Comparison of ENCODE assay signal across 18 cellular contexts in genomic region chr22:32765117-32765618, GRCh38. TPM values are rescaled to one million over a fixed set of nuclear protein-coding genes. Genes with fewer than 3 reads are reported as not detected.
DNase-seq lines count a peak whose midpoint lies in the region; ATAC-seq and TF ChIP-seq lines count a peak whose summit lies in the region.
"Had no signal": no experiment of that assay in that cellular context is flagged by ENCODE, and none has a peak within 500 bp of the region (broad histone marks: within the 10 kb centered on the region; RNA-seq: fewer than 3 reads in every experiment).

No MANE protein-coding gene starts in this region.

- H2BK120ac ChIP-seq in IMR-90 (ENCODE audit: low read depth, low read length) = peak overlapping the region; percentile 86; the same call in 1 of the 2 replicates

- peaks cover 21% of the 10 kb centered on the region for H3K9me1 ChIP-seq in IMR-90 (ENCODE audit: insufficient read depth, low read length)

- H3K4me1 ChIP-seq in IMR-90 (ENCODE audit: control insufficient read depth, insufficient read depth, low read length) (peaks cover 23% of the 10 kb centered on the region), stomach (peaks cover 0 to 23% (median 12%) of the 10 kb centered on the region in 4 donors)

- H3K9me3 ChIP-seq in IMR-90 (ENCODE audit: control insufficient read depth, insufficient read depth, low read length) (peaks cover 2% of the 10 kb centered on the region), stomach (peaks cover 0 to 8% (median 2%) of the 10 kb centered on the region in 4 donors)

- H2AK9ac ChIP-seq in IMR-90 (replicated peaks; ENCODE audit: low read depth, low read length, poor library complexity) = no peak overlapping the region

- TF ChIP-seq CTCF in IMR-90 (conservative IDR thresholded peaks at IDR 0.05; ENCODE audit: low read depth, low read length) (no peak), mesothelial cell of epicardium (IDR thresholded peaks at IDR 0.05; ENCODE audit: unreplicated experiment) (no peak), stomach (IDR thresholded peaks at IDR 0.05) (no peak)

- peak overlapping the region; percentile 92 for H2BK20ac ChIP-seq in IMR-90 (ENCODE audit: low read depth, low read length)

- H3K27ac ChIP-seq in IMR-90 (ENCODE audit: insufficient read depth, low read length) (peak overlapping the region; percentile 29; the same call in 1 of the 2 replicates), stomach (peak overlapping the region in 4 of 5 donors; percentile 61 to 77 (median 70))

- H3K4me3 Mint-ChIP-seq in dendritic cell treated with granulocyte-macrophage colony-stimulating factor and Interleukin-4, amounts not matched to agents 40 ng/mL and 50 ng/mL, for 4 days = no peak overlapping the region
- no peak overlapping the region for H3K4me3 Mint-ChIP-seq in mesothelial cell of epicardium
- H3K4me3 Mint-ChIP-seq: activated CD8-positive, alpha-beta T cell treated with anti-CD3 and anti-CD28 coated beads for 36 hours; CD4-positive, alpha-beta T cell had no signal

- peak overlapping the region; percentile 89 for H4K91ac ChIP-seq in IMR-90 (ENCODE audit: insufficient read depth, low read depth, low read length)

- peak overlapping the region; percentile 53 to 90 for H4K8ac ChIP-seq in IMR-90 (ENCODE audit: low read depth in 2 of 2, low read length in 2 of 2)

- peaks cover 42% of the 10 kb centered on the region for H3K4me1 Mint-ChIP-seq in dendritic cell treated with granulocyte-macrophage colony-stimulating factor and Interleukin-4, amounts not matched to agents 40 ng/mL and 50 ng/mL, for 4 days (ENCODE audit: low read depth)
- peaks cover 8% of the 10 kb centered on the region for H3K4me1 Mint-ChIP-seq in mesothelial cell of epicardium

- H3K27me3 ChIP-seq in IMR-90 (ENCODE audit: control insufficient read depth, insufficient read depth, low read length) (no peaks in the 10 kb centered on the region), stomach (peaks cover 0 to 9% (median 0%) of the 10 kb centered on the region in 3 donors)

- H3K56ac ChIP-seq in IMR-90 (ENCODE audit: extremely low read depth, insufficient read depth, low read length) = no peak overlapping the region

- H3K4me2 ChIP-seq in IMR-90 (ENCODE audit: low read depth, low read length) = no peak overlapping the region

- peak overlapping the region; percentile 71 for H4K5ac ChIP-seq in IMR-90 (ENCODE audit: low read depth, low read length)

- H2BK5ac ChIP-seq in IMR-90 (ENCODE audit: low read depth, low read length, poor library complexity, severe bottlenecking) = peak overlapping the region; percentile 51

- no peaks in the 10 kb centered on the region for H3K9me3 Mint-ChIP-seq in dendritic cell treated with granulocyte-macrophage colony-stimulating factor and Interleukin-4, amounts not matched to agents 40 ng/mL and 50 ng/mL, for 4 days
- no peaks in the 10 kb centered on the region for H3K9me3 Mint-ChIP-seq in mesothelial cell of epicardium
- H3K9me3 Mint-ChIP-seq: activated CD8-positive, alpha-beta T cell treated with anti-CD3 and anti-CD28 coated beads for 36 hours; CD4-positive, alpha-beta T cell had no signal

- TF ChIP-seq POLR2A in IMR-90 (IDR thresholded peaks at IDR 0.05; ENCODE audit: low read depth, low read length) (no peak), stomach (IDR thresholded peaks at IDR 0.05) (no peak)

- no peak for TF ChIP-seq RAD21 in IMR-90 (IDR thresholded peaks at IDR 0.05; ENCODE audit: low read length)

- H3K18ac ChIP-seq in IMR-90 (ENCODE audit: low read depth, low read length) = peak overlapping the region; percentile 78

- no peak overlapping the region for H3K9ac ChIP-seq in IMR-90 (ENCODE audit: low read depth, low read length)

- CTCF ChIA-PET in IMR-90 (lab: Yijun Ruan, JAX) = interaction anchor here (1.0 kb wide), 1 partner anchor 31 kb away, joined by 3 read pairs; no protein-coding TSS in a partner anchor

- H3K27me3 Mint-ChIP-seq in dendritic cell treated with granulocyte-macrophage colony-stimulating factor and Interleukin-4, amounts not matched to agents 40 ng/mL and 50 ng/mL, for 4 days = peaks cover 44% of the 10 kb centered on the region
- H3K27me3 Mint-ChIP-seq in mesothelial cell of epicardium (ENCODE audit: low read depth) = no peaks in the 10 kb centered on the region

- peak overlapping the region; percentile 88 for H3K4ac ChIP-seq in IMR-90 (ENCODE audit: low read depth, low read length)

- no peak overlapping the region for H3K4me3 ChIP-seq in IMR-90 (ENCODE audit: insufficient read depth, low read depth, low read length)
- H3K4me3 ChIP-seq in stomach = no peak overlapping the region
- H3K4me3 ChIP-seq: skin epidermis had no signal

- peak overlapping the region; percentile 97; the same call in 2 of the 3 replicates for H2BK15ac ChIP-seq in IMR-90 (ENCODE audit: low read depth, low read length)

- no peaks in the 10 kb centered on the region for H4K20me1 ChIP-seq in IMR-90 (ENCODE audit: insufficient read depth, low read length)

- peak; percentile 6 for ATAC-seq in IMR-90 (ENCODE audit: low read depth)
- ATAC-seq in activated CD4-positive, CD25-positive, alpha-beta regulatory T cell treated with anti-CD3 and anti-CD28 coated beads, Interleukin-2, amount 50 U/mL, for 24 hours = no peak
- no peak for ATAC-seq in GM18868 (IDR thresholded peaks at IDR 0.05; ENCODE audit: unreplicated experiment)
- ATAC-seq: activated CD8-positive, alpha-beta T cell treated with anti-CD3 and anti-CD28 coated beads for 36 hours; PC-3; SK-N-SH treated with all-trans-retinoic acid at 6 μM for 48 hours had no signal

- no peaks in the 10 kb centered on the region for H3K79me1 ChIP-seq in IMR-90 (ENCODE audit: low read depth in 1 of 2, low read length in 2 of 2)

- H3K23ac ChIP-seq in IMR-90 (ENCODE audit: low read depth, low read length) = no peak overlapping the region

- in situ Hi-C loops in IMR-90 (cut with MboI; ENCODE audit: low sequenced_read_pairs) = no loop called here

- peak overlapping the region; percentile 26; the same call in 1 of the 2 replicates for H3K14ac ChIP-seq in IMR-90 (replicated peaks; ENCODE audit: low read depth, low read length)

- H3K36me3 Mint-ChIP-seq in dendritic cell treated with granulocyte-macrophage colony-stimulating factor and Interleukin-4, amounts not matched to agents 40 ng/mL and 50 ng/mL, for 4 days (ENCODE audit: low read depth) = no peaks in the 10 kb centered on the region
- no peaks in the 10 kb centered on the region for H3K36me3 Mint-ChIP-seq in mesothelial cell of epicardium

- peak overlapping the region; percentile 37 for H2AFZ ChIP-seq in IMR-90 (replicated peaks; ENCODE audit: low read length, poor library complexity)

- intact Hi-C loops in IMR-90 (cut with micrococcal nuclease) (no loop called here), stomach (cut with DNase I; ENCODE audit: low total_unique reads) (no loop called here)
- intact Hi-C loops in dendritic cell treated with granulocyte-macrophage colony-stimulating factor and Interleukin-4, amounts not matched to agents 40 ng/mL and 50 ng/mL, for 4 days (cut with micrococcal nuclease) = no loop called here

- dilution Hi-C loops in IMR-90 (cut with HindIII; ENCODE audit: low sequenced_read_pairs, unreplicated experiment) = no loop called here

- DNase-seq in IMR-90 (no peak), mesothelial cell of epicardium (ENCODE audit: low spot score in 2 of 2, unreplicated experiment in 2 of 2) (no peak), stomach (no peak), NCI-H2227 treated with DMSO at 0.1 percent for 48 hours (lab: John Stamatoyannopoulos, UW) (no peak), NCI-H146 treated with DMSO at 0.1 percent for 48 hours (lab: John Stamatoyannopoulos, UW; ENCODE audit: unreplicated experiment) (no peak)
- DNase-seq: activated CD8-positive, alpha-beta T cell treated with anti-CD3 and anti-CD28 coated beads for 36 hours; CD4-positive, alpha-beta T cell; cerebellar nuclear complex; DND-41; NCI-H2029 treated with DMSO at 0.1 percent for 48 hours; NCI-H748 treated with DMSO at 0.1 percent for 48 hours; occipital lobe; PC-3 had no signal

- TF ChIP-seq EP300 in stomach (IDR thresholded peaks at IDR 0.05) = no peak

- H3K36me3 ChIP-seq in IMR-90 (ENCODE audit: control insufficient read depth, insufficient read depth, low read length) (no peaks in the 10 kb centered on the region), stomach (no peaks in the 10 kb centered on the region)

- WGBS in IMR-90 (ENCODE audit: extremely low coverage in 2 of 2, insufficient read length in 1 of 2), 2 experiments = 84% methylated on average over 5 of the region's 13 CpGs; no CpG with 5 or more reads in 1 of the 2 experiments
- 65 to 73% (median 67%) methylated on average over 13 of the region's 13 CpGs for WGBS in stomach, 5 donors

- peak overlapping the region; percentile 94 for H2AK5ac ChIP-seq in IMR-90 (ENCODE audit: low read depth, low read length)

- POLR2A ChIA-PET in IMR-90 (lab: Charles Lee; ENCODE audit: unreplicated experiment) = interaction anchor here (0.6 kb wide), 1 partner anchor 357 kb away, joined by 4 read pairs; no protein-coding TSS in a partner anchor

- peak overlapping the region; percentile 4 for H3K27ac Mint-ChIP-seq in dendritic cell treated with granulocyte-macrophage colony-stimulating factor and Interleukin-4, amounts not matched to agents 40 ng/mL and 50 ng/mL, for 4 days
- peak overlapping the region; percentile 54 for H3K27ac Mint-ChIP-seq in mesothelial cell of epicardium
- H3K27ac Mint-ChIP-seq: activated CD8-positive, alpha-beta T cell treated with anti-CD3 and anti-CD28 coated beads for 36 hours; CD4-positive, alpha-beta T cell had no signal

- BruUV-seq in IMR-90 (replicated peaks; lab: Mats Ljungman, UMichigan) = no TSS peak

TF ChIP-seq in IMR-90, 13 proteins besides CTCF, POLR2A, EP300 and RAD21:
- TF ChIP-seq MAZ (IDR thresholded peaks at IDR 0.05; ENCODE audit: borderline replicate concordance, low read depth, low read length) (no peak), SMC3 (IDR thresholded peaks at IDR 0.05; ENCODE audit: low read depth, low read length) (no peak), MXI1 (IDR thresholded peaks at IDR 0.05; ENCODE audit: borderline replicate concordance, low read depth, low read length) (no peak), FOS (IDR thresholded peaks at IDR 0.05; ENCODE audit: low read depth, low read length) (no peak)

RNA-seq across cellular contexts. Expression of gene TIMP3, which starts 36.3 kb away (rescaled TPM):
- total RNA-seq in IMR-90 (2012; rRNA removed) (98.8 and 108 TPM in 2 replicates), mesothelial cell of epicardium (65.9 to 68.2 TPM (median 67.2 TPM) in 3 replicates), stomach (100 to 1,000 TPM; 103 to 248 (median 212) TPM)
- polyA plus RNA-seq in IMR-90 (2012; rRNA removed) (173 and 179 TPM in 2 replicates), stomach (10 to 100 TPM; 30.4 to 55.9 (median 39.4) TPM)
- 114 and 148 TPM in 2 replicates for polyA plus RNA-seq in IMR-90 (2012; cell fraction: cytosol; rRNA removed)
- 70.7 and 131 TPM in 2 replicates for polyA plus RNA-seq in IMR-90 (2012; cell fraction: nucleus; rRNA removed; ENCODE audit: low replicate concordance)
- total RNA-seq: PC-3 had no signal
